Comparison of ENCODE assay signal across 17 cellular contexts in the genomic region with DNA sequence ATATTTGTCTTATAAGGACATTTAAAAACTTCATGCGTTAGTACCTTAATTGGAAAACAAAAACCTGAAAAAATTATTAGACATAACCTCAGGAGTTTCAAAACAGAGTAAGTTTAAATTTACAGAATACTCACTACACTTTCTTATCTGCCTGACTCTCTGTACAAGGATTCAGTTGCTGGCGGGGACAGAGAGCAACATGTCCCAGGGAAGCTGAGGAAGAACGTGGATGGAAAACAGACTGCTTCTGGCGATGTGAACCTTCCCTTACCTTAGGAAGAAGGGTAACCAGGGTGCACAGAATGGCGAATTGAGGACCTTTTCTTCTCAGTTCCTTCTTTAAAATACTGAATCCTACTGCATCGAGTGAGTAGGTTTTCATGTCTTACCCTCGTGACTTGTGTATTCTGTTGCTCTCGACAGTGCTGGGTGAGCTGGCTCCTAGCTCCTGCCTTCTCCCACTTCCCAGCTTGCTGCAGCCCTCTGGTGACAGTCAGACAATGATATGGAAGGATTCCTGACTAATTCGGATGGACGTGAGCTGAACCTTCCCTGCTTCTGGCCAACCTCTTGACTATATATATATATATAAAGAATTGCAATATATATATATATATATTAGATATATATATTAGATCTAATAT.
DNase-seq lines count a peak whose midpoint lies in the region; ATAC-seq, FAIRE-seq and TF ChIP-seq lines count a peak whose summit lies in the region.
"Had no signal": no experiment of that assay in that cellular context is flagged by ENCODE, and none has a peak within 500 bp of the region (broad histone marks: within the 10 kb centered on the region; RNA-seq: fewer than 3 reads in every experiment).

No MANE protein-coding gene starts in this region.

- H3K27me3 ChIP-seq in right atrium auricular region, result no peaks in the 10 kb centered on the region
- H3K27me3 ChIP-seq in left ventricle myocardium inferior (ENCODE audit: low read depth), result no peaks in the 10 kb centered on the region
- H3K27me3 ChIP-seq in stomach smooth muscle (ENCODE audit: control insufficient read depth in 1 of 2, insufficient read depth in 2 of 2, low read length in 2 of 2), result no peaks in the 10 kb centered on the region
- H3K27me3 ChIP-seq: BLaER1 had no signal

- FAIRE-seq in GM19239 (lab: Jason Lieb, UNC), result no peak
- FAIRE-seq: H1 had no signal

- H3K4me1 Mint-ChIP-seq in stimulated activated memory B cell treated with anti-CD40 and anti-IgM and Interleukin-4, amounts not matched to agents 10 μg/mL and 1 μg/mL and 100 μg/mL, for 72 hours, result peaks cover 8% of the 10 kb centered on the region
- H3K4me1 Mint-ChIP-seq: CD4-positive, alpha-beta memory T cell had no signal

- no peak overlapping the region for H3K4me3 Mint-ChIP-seq in stimulated activated memory B cell treated with anti-CD40 and anti-IgM and Interleukin-4, amounts not matched to agents 10 μg/mL and 1 μg/mL and 100 μg/mL, for 72 hours
- H3K4me3 Mint-ChIP-seq: CD14-positive monocyte; CD4-positive, alpha-beta memory T cell; H9 had no signal

- TF ChIP-seq CTCF in right atrium auricular region (IDR thresholded peaks at IDR 0.05), result no peak
- TF ChIP-seq CTCF in left ventricle myocardium inferior (IDR thresholded peaks at IDR 0.05; ENCODE audit: borderline replicate concordance), result no peak

- H3K9ac ChIP-seq in stomach smooth muscle (ENCODE audit: low read length in 2 of 2), result no peak overlapping the region
- H3K9ac ChIP-seq: BLaER1 had no signal

- H3K36me3 Mint-ChIP-seq in stimulated activated memory B cell treated with anti-CD40 and anti-IgM and Interleukin-4, amounts not matched to agents 10 μg/mL and 1 μg/mL and 100 μg/mL, for 72 hours, result no peaks in the 10 kb centered on the region
- H3K36me3 Mint-ChIP-seq: CD14-positive monocyte; CD4-positive, alpha-beta memory T cell had no signal

- H3K27me3 Mint-ChIP-seq in stimulated activated memory B cell treated with anti-CD40 and anti-IgM and Interleukin-4, amounts not matched to agents 10 μg/mL and 1 μg/mL and 100 μg/mL, for 72 hours, result no peaks in the 10 kb centered on the region

- H3K4me1 ChIP-seq in right atrium auricular region, result peaks cover 0 to 14% of the 10 kb centered on the region in 2 donors
- H3K4me1 ChIP-seq in left ventricle myocardium inferior, result peaks cover 80% of the 10 kb centered on the region
- H3K4me1 ChIP-seq in stomach smooth muscle (ENCODE audit: control insufficient read depth, insufficient read depth, low read length), result peaks cover 42% of the 10 kb centered on the region

- ATAC-seq in Right ventricle myocardium superior (ENCODE audit: poor library complexity), result peak; percentile 64
- no peak for ATAC-seq in stimulated activated memory B cell treated with anti-CD40 and anti-IgM and Interleukin-4, amounts not matched to agents 10 μg/mL and 1 μg/mL and 100 μg/mL, for 72 hours

- DNase-seq in Right ventricle myocardium superior (no peak), right atrium auricular region (ENCODE audit: low spot score) (no peak), left ventricle myocardium inferior (no peak), pons (ENCODE audit: low spot score) (no peak), GM19239 (ENCODE audit: insufficient read length, low spot score) (no peak)
- DNase-seq: 8988T; CD4-positive, alpha-beta memory T cell; DMS153; DMS79; GDM1; H9 had no signal

- no peaks in the 10 kb centered on the region for H3K9me3 Mint-ChIP-seq in stimulated activated memory B cell treated with anti-CD40 and anti-IgM and Interleukin-4, amounts not matched to agents 10 μg/mL and 1 μg/mL and 100 μg/mL, for 72 hours
- H3K9me3 Mint-ChIP-seq: CD14-positive monocyte; CD4-positive, alpha-beta memory T cell; H9 had no signal

- H3K36me3 ChIP-seq in right atrium auricular region (no peaks in the 10 kb centered on the region), left ventricle myocardium inferior (no peaks in the 10 kb centered on the region), stomach smooth muscle (ENCODE audit: control insufficient read depth in 2 of 2, insufficient read depth in 2 of 2, low read length in 2 of 2) (no peaks in the 10 kb centered on the region)
- H3K36me3 ChIP-seq: BLaER1 had no signal

- no peaks in the 10 kb centered on the region for H3K9me3 ChIP-seq in right atrium auricular region
- no peaks in the 10 kb centered on the region for H3K9me3 ChIP-seq in left ventricle myocardium inferior (replicated peaks)
- H3K9me3 ChIP-seq in stomach smooth muscle (ENCODE audit: control insufficient read depth in 2 of 2, low read length in 2 of 2), result no peaks in the 10 kb centered on the region
- H3K9me3 ChIP-seq: BLaER1 had no signal

- H3K4me3 ChIP-seq in right atrium auricular region (no peak overlapping the region), left ventricle myocardium inferior (peak overlapping the region; percentile 19), stomach smooth muscle (ENCODE audit: low read length in 2 of 2) (peak overlapping the region in 1 of 2 donors; percentile 35)
- H3K4me3 ChIP-seq: BLaER1 had no signal

- H3K27ac Mint-ChIP-seq in stimulated activated memory B cell treated with anti-CD40 and anti-IgM and Interleukin-4, amounts not matched to agents 10 μg/mL and 1 μg/mL and 100 μg/mL, for 72 hours, result no peak overlapping the region
- H3K27ac Mint-ChIP-seq: CD14-positive monocyte; CD4-positive, alpha-beta memory T cell; H9 had no signal

- peak overlapping the region in 1 of 2 donors; percentile 45 for H3K27ac ChIP-seq in right atrium auricular region
- peak overlapping the region; percentile 75 for H3K27ac ChIP-seq in left ventricle myocardium inferior (replicated peaks)
- H3K27ac ChIP-seq in stomach smooth muscle (ENCODE audit: low read length), result peak overlapping the region; percentile 46
- H3K27ac ChIP-seq: BLaER1, HL-60 had no signal

- intact Hi-C loops in Right ventricle myocardium superior (cut with DNase I) (no loop called here), left ventricle myocardium inferior (cut with micrococcal nuclease) (no loop called here)
